Comparison of ENCODE assay signal across 9 cellular contexts in the genomic region with DNA sequence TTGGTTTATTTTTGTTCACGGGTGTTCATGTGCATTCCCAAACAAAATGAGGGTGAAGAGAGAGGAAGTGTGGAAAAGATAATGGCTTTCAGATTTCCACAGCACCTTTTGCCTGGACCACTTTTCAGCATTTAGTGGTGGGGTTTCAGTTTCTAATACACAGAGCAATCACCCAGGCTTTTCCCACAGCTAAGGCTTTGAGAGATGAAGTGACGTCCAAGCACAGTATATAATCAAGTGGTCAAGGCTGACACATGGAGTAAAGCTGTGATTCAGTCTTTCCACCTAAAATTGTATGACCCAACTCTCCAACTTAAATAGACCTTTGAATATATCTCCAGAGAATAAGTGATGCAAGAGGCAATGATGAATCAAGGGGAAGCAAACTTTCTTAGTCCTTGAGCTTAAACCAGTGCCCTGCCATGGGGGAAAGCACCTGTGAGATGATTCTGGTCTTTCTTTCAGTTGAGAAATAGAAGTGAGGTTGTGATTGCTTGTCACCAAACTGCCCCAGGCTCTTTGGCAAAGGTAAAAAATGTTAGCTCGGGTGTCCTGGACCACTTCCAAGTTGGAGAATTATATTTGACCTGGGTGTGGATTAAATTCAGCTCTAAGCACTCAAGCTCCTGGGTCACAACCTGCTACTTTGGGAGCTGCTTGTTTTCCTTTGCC. TPM values are rescaled to one million over a fixed set of nuclear protein-coding genes. Genes with fewer than 3 reads are reported as not detected.
DNase-seq lines count a peak whose midpoint lies in the region; ATAC-seq and TF ChIP-seq lines count a peak whose summit lies in the region.
"Had no signal": no experiment of that assay in that cellular context is flagged by ENCODE, and none has a peak within 500 bp of the region (broad histone marks: within the 10 kb centered on the region; RNA-seq: fewer than 3 reads in every experiment).

No MANE protein-coding gene starts in this region.

- peaks cover 16% of the 10 kb centered on the region for H3K4me1 ChIP-seq in upper lobe of right lung
- peaks cover 6% of the 10 kb centered on the region; the same call in 1 of the 2 replicates for H3K4me1 ChIP-seq in H9 (ENCODE audit: insufficient read depth, low read length)

- no peak overlapping the region for H2BK12ac ChIP-seq in H9 (ENCODE audit: insufficient read length, low read depth, low read length)

- intact Hi-C loops in upper lobe of right lung (cut with DNase I): no loop called here

- H3K4me2 ChIP-seq in H9 (ENCODE audit: insufficient read depth, insufficient read length, low read length): no peak overlapping the region

- no peak overlapping the region for H3T11ph ChIP-seq in H9 (ENCODE audit: low read length)

- H3K27me3 ChIP-seq in upper lobe of right lung (peaks cover 13% of the 10 kb centered on the region), H9 (ENCODE audit: insufficient read depth, low read length) (no peaks in the 10 kb centered on the region; the same call in 1 of the 2 replicates)

- no peak overlapping the region for H3K9ac ChIP-seq in H9 (ENCODE audit: extremely low read depth, insufficient read length, low read length)

- H2BK120ac ChIP-seq in H9 (ENCODE audit: low read depth, low read length, poor library complexity, severe bottlenecking): no peak overlapping the region

- no peaks in the 10 kb centered on the region for H3K9me3 ChIP-seq in upper lobe of right lung
- H3K9me3 ChIP-seq in H9 (ENCODE audit: control insufficient read depth, low read depth, low read length): no peaks in the 10 kb centered on the region

- no peaks in the 10 kb centered on the region for H3K79me2 ChIP-seq in H9 (ENCODE audit: insufficient read depth, low read length)

- no peak overlapping the region for H2BK15ac ChIP-seq in H9 (ENCODE audit: low read depth, low read length)

- no peak overlapping the region for H3K14ac ChIP-seq in H9 (ENCODE audit: insufficient read depth, low read length)

- peaks cover 20% of the 10 kb centered on the region for H3K27me3 Mint-ChIP-seq in H9 (ENCODE audit: low read depth)

- no peaks in the 10 kb centered on the region for H4K20me1 ChIP-seq in H9 (ENCODE audit: control insufficient read depth, insufficient read depth, insufficient read length)

- no peak overlapping the region for H3K27ac Mint-ChIP-seq in H9
- H3K27ac Mint-ChIP-seq: stimulated activated naive CD8-positive, alpha-beta T cell treated with anti-CD3 and anti-CD28 coated beads, Interleukin-15, Interleukin-2, amounts not matched to agents 100 ng/mL and 50 ng/mL, for 24 hours had no signal

- no peaks in the 10 kb centered on the region for H3K36me3 Mint-ChIP-seq in H9 (ENCODE audit: insufficient read depth in 1 of 3, low read depth in 3 of 3)

- H2AFZ ChIP-seq in H9 (ENCODE audit: low read length): no peak overlapping the region

- DNase-seq in EL (peak; percentile 36), NAMALWA (ENCODE audit: low spot score) (peak; percentile 19), omental fat pad (ENCODE audit: low spot score) (no peak), upper lobe of right lung (no peak), H9 (no peak)

- no peak overlapping the region for H3K56ac ChIP-seq in H9 (ENCODE audit: insufficient read length, low read depth, low read length)

- H3K27ac ChIP-seq in angular gyrus (ENCODE audit: low read depth, low read length) (peak overlapping the region; percentile 9), upper lobe of right lung (no peak overlapping the region), H9 (ENCODE audit: insufficient read length, low read depth, low read length) (no peak overlapping the region)

- H2BK5ac ChIP-seq in H9 (ENCODE audit: insufficient read length, low read length): no peak overlapping the region

- H4K5ac ChIP-seq in H9 (ENCODE audit: insufficient read length, low read depth, low read length): no peak overlapping the region

- no CpG with 5 or more reads among the region's 3 CpGs for WGBS in H9 (ENCODE audit: extremely low coverage, insufficient read length, low lambda C conversion rate)

- no peak overlapping the region for H3K18ac ChIP-seq in H9 (ENCODE audit: insufficient read length, low read depth, low read length)

- no peak overlapping the region for H2BK20ac ChIP-seq in H9 (ENCODE audit: low read depth, low read length, poor library complexity, severe bottlenecking)

- ATAC-seq in omental fat pad (ENCODE audit: low FRiP score) (peak; percentile 12), HG02852 (IDR thresholded peaks at IDR 0.05; ENCODE audit: unreplicated experiment) (no peak), HG03520 (IDR thresholded peaks at IDR 0.05; ENCODE audit: unreplicated experiment) (no peak), upper lobe of right lung (no peak)

- H3K4me3 ChIP-seq in upper lobe of right lung: no peak overlapping the region

- H3K23ac ChIP-seq in H9 (ENCODE audit: insufficient read length, low read depth, low read length): no peak overlapping the region

- H3K4me1 Mint-ChIP-seq in H9: peaks cover 25 to 34% of the 10 kb centered on the region in 2 experiments

- H3K79me1 ChIP-seq in H9 (ENCODE audit: insufficient read depth, low read depth, low read length, poor library complexity, severe bottlenecking): no peaks in the 10 kb centered on the region

- H3K36me3 ChIP-seq in upper lobe of right lung: no peaks in the 10 kb centered on the region

- peaks cover 0 to 3% of the 10 kb centered on the region in 2 experiments; a peak in 1 of 5 replicates for H3K9me3 Mint-ChIP-seq in H9
- H3K9me3 Mint-ChIP-seq: stimulated activated naive CD8-positive, alpha-beta T cell treated with anti-CD3 and anti-CD28 coated beads, Interleukin-15, Interleukin-2, amounts not matched to agents 100 ng/mL and 50 ng/mL, for 24 hours had no signal

- no peak for TF ChIP-seq CTCF in omental fat pad (IDR thresholded peaks at IDR 0.05)
- no peak for TF ChIP-seq CTCF in upper lobe of right lung (IDR thresholded peaks at IDR 0.05)
- TF ChIP-seq CTCF in H9 (conservative IDR thresholded peaks at IDR 0.05): no peak

- no peak overlapping the region for H3K4ac ChIP-seq in H9 (ENCODE audit: low read depth, low read length)

- H4K8ac ChIP-seq in H9 (replicated peaks; ENCODE audit: insufficient read length, low read depth, low read length): no peak overlapping the region

- no peak overlapping the region for H2AK5ac ChIP-seq in H9 (ENCODE audit: insufficient read length, low read length)

- H3K23me2 ChIP-seq in H9 (ENCODE audit: insufficient read length, low read depth, low read length, poor library complexity, severe bottlenecking): peaks cover 15% of the 10 kb centered on the region

- H3K4me3 Mint-ChIP-seq in H9: no peak overlapping the region

- no peak overlapping the region for H4K91ac ChIP-seq in H9 (ENCODE audit: insufficient read length, low read depth, low read length)

RNA-seq across cellular contexts. Expression of gene PIK3R3, which starts 2.4 kb away (rescaled TPM):
- 100 to 1,000 TPM in 1 of 4 donors, 10 to 100 TPM in 3; 21.9 to 123 (median 39.2) TPM for total RNA-seq in omental fat pad
- 79.8 TPM for total RNA-seq in upper lobe of right lung
- 11.4 and 12.4 TPM in 2 replicates for total RNA-seq in H9 (2021)

RNA-seq across cellular contexts. Expression of gene TSPAN1, which starts 40.1 kb away (rescaled TPM):
- total RNA-seq in omental fat pad (1 to 10 TPM in 2 of 4 donors, under 1 TPM in 1, not detected in 1; 0.84 to 1.2 (median 1.2) TPM), upper lobe of right lung (6.9 TPM), H9 (2021) (not detected in 2 replicates)

RNA-seq across cellular contexts. Expression of gene P3R3URF, which starts 41.5 kb away (rescaled TPM):
- total RNA-seq in omental fat pad: not detected
- total RNA-seq in upper lobe of right lung: not detected
- not detected in 2 replicates for total RNA-seq in H9 (2021)

Comparison
In these comparisons a context has a peak if more than half of its experiments do, and no peak if none do; other contexts are left out.
1. DNase-seq: peak in EL (single experiment) and NAMALWA (single experiment); none in omental fat pad (single experiment), upper lobe of right lung (single experiment) and H9 (single experiment).